In the genomic region with DNA sequence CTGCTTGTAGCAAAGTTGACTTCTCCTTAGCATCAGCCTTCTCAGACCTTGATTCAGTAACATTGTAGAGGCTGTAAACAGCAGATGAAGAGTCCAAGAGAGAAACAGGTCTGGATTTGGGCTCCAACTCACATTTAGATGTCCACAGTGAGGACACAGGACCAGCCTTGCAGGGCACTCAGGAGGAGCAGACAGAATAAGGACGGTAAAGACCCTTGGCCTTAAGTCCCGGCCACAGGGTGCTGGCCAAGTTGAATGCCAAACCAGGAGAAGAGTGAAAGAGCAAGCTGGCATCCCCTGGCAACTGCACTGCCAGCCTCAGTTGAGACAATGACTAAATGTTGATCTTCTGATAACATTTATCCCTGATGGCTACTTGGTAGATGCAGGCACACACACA, we compare ENCODE assay signal across 1 cellular context.
TF ChIP-seq lines count a peak whose summit lies in the region.

No MANE protein-coding gene starts in this region.

TF ChIP-seq in HepG2, 621 proteins besides CTCF, POLR2A, EP300 and RAD21 (continued from another document):
- TF ChIP-seq, protein P1, sequence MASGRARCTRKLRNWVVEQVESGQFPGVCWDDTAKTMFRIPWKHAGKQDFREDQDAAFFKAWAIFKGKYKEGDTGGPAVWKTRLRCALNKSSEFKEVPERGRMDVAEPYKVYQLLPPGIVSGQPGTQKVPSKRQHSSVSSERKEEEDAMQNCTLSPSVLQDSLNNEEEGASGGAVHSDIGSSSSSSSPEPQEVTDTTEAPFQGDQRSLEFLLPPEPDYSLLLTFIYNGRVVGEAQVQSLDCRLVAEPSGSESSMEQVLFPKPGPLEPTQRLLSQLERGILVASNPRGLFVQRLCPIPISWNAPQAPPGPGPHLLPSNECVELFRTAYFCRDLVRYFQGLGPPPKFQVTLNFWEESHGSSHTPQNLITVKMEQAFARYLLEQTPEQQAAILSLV (CRISPR knock-in tag; IDR thresholded peaks at IDR 0.05; ENCODE audit: borderline replicate concordance): no peak
- TF ChIP-seq ZNF44 (CRISPR knock-in tag; IDR thresholded peaks at IDR 0.05): no peak
- no peak for TF ChIP-seq ZNF350 (CRISPR knock-in tag; IDR thresholded peaks at IDR 0.05; ENCODE audit: borderline replicate concordance, low read depth)
- TF ChIP-seq ZFP90 (CRISPR knock-in tag; IDR thresholded peaks at IDR 0.05; ENCODE audit: borderline replicate concordance): no peak
- no peak for TF ChIP-seq NFE2L2 (IDR thresholded peaks at IDR 0.05; ENCODE audit: low read length)
- TF ChIP-seq ZNF563 (CRISPR knock-in tag; IDR thresholded peaks at IDR 0.05): no peak
- TF ChIP-seq, protein P2, sequence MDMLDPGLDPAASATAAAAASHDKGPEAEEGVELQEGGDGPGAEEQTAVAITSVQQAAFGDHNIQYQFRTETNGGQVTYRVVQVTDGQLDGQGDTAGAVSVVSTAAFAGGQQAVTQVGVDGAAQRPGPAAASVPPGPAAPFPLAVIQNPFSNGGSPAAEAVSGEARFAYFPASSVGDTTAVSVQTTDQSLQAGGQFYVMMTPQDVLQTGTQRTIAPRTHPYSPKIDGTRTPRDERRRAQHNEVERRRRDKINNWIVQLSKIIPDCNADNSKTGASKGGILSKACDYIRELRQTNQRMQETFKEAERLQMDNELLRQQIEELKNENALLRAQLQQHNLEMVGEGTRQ (IDR thresholded peaks at IDR 0.05; ENCODE audit: low read depth, low read length): no peak
- TF ChIP-seq, protein P2 (CRISPR knock-in tag; IDR thresholded peaks at IDR 0.05; ENCODE audit: borderline replicate concordance): no peak
- TF ChIP-seq ZBTB20 (CRISPR knock-in tag; IDR thresholded peaks at IDR 0.05; ENCODE audit: borderline replicate concordance, low read depth): no peak
- no peak for TF ChIP-seq NFYC (CRISPR knock-in tag; IDR thresholded peaks at IDR 0.05)
- TF ChIP-seq ARNT2 (CRISPR knock-in tag; IDR thresholded peaks at IDR 0.05; ENCODE audit: low read depth): no peak
- no peak for TF ChIP-seq ZNF251 (CRISPR knock-in tag; IDR thresholded peaks at IDR 0.05)
- no peak for TF ChIP-seq HHEX (CRISPR knock-in tag; IDR thresholded peaks at IDR 0.05)
